23 cellular contexts compared by ENCODE assay signal in the genomic region with DNA sequence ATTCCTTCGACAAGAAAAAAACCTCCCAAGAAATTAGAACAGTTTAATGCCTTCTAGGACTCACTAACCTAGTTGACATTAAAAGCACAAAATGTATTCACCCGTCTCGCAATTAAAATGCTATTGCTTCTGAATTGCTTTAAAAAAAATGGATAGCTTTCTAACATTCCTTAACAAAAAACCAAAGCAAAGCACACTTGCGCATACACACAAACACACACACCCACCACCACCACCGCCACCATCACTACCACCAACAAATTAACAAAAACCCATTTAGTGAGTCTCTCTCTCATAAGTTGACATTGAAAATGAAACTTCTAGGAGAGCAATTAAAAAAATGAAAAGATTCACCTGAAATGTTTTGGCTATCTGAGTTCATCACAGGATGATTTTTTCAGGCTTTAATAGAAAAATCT. TPM values are rescaled to one million over a fixed set of nuclear protein-coding genes. Genes with fewer than 3 reads are reported as not detected.
"Had no signal": no experiment of that assay in that cellular context is flagged by ENCODE, and none has a peak within 500 bp of the region (broad histone marks: within the 10 kb centered on the region; RNA-seq: fewer than 3 reads in every experiment).

No MANE protein-coding gene starts in this region.

- H3K9me3 ChIP-seq: gastrocnemius medialis, heart right ventricle, prostate gland, stomach, thoracic aorta had no signal

- H3K27ac ChIP-seq: gastrocnemius medialis, heart right ventricle, prostate gland, thoracic aorta had no signal

- H3K4me1 ChIP-seq: prostate gland had no signal

- H3K4me3 Mint-ChIP-seq: activated B cell treated with CpG ODN at 0.5 μM for 24 hours; activated CD8-positive, alpha-beta T cell treated with anti-CD3 and anti-CD28 coated beads for 36 hours; activated naive CD8-positive, alpha-beta T cell treated with anti-CD3 and anti-CD28 coated beads for 36 hours; dendritic cell treated with granulocyte-macrophage colony-stimulating factor and Interleukin-4, amounts not matched to agents 40 ng/mL and 50 ng/mL, for 4 days; effector memory CD8-positive, alpha-beta T cell had no signal

- H3K4me3 ChIP-seq: heart right ventricle, prostate gland, stomach, thoracic aorta had no signal

- DNase-seq: activated B cell treated with CpG ODN at 0.5 μM for 24 hours; activated CD4-positive, alpha-beta T cell treated with anti-CD3 and anti-CD28 coated beads for 48 hours; activated CD8-positive, alpha-beta memory T cell treated with anti-CD3 and anti-CD28 coated beads, Interleukin-2, amount 50 U/mL, for 4 hours; activated CD8-positive, alpha-beta T cell treated with anti-CD3 and anti-CD28 coated beads for 36 hours; activated gamma-delta T cell; activated naive CD8-positive, alpha-beta T cell treated with anti-CD3 and anti-CD28 coated beads for 36 hours; activated T-cell treated with anti-CD3 and anti-CD28 coated beads, Interleukin-2, amount 50 U/mL, for 48 hours; anterior cingulate cortex; effector memory CD8-positive, alpha-beta T cell; gastrocnemius medialis; heart right ventricle; mammary epithelial cell; naive thymus-derived CD8-positive, alpha-beta T cell; occipital lobe; stimulated activated CD4-positive, alpha-beta T cell treated with anti-CD3 and anti-CD28 coated beads, Interleukin-12 subunit alpha, Interleukin-12 subunit beta, amount 100 ng/mL, for 4 hours; stimulated activated CD4-positive, alpha-beta T cell treated with anti-CD3 and anti-CD28 coated beads, Interleukin-2, amount 100 ng/mL, for 24 hours; stomach; T-helper 2 cell had no signal

- H3K36me3 ChIP-seq: gastrocnemius medialis, heart right ventricle, prostate gland, stomach, thoracic aorta had no signal

- ATAC-seq: activated CD8-positive, alpha-beta T cell treated with anti-CD3 and anti-CD28 coated beads for 36 hours; effector memory CD8-positive, alpha-beta T cell; gastrocnemius medialis; heart right ventricle; naive thymus-derived CD8-positive, alpha-beta T cell had no signal

- H3K9me3 Mint-ChIP-seq: activated B cell treated with CpG ODN at 0.5 μM for 24 hours; dendritic cell treated with granulocyte-macrophage colony-stimulating factor and Interleukin-4, amounts not matched to agents 40 ng/mL and 50 ng/mL, for 4 days; effector memory CD8-positive, alpha-beta T cell had no signal

- H3K27ac Mint-ChIP-seq: activated B cell treated with CpG ODN at 0.5 μM for 24 hours; activated CD8-positive, alpha-beta T cell treated with anti-CD3 and anti-CD28 coated beads for 36 hours; activated naive CD8-positive, alpha-beta T cell treated with anti-CD3 and anti-CD28 coated beads for 36 hours; dendritic cell treated with granulocyte-macrophage colony-stimulating factor and Interleukin-4, amounts not matched to agents 40 ng/mL and 50 ng/mL, for 4 days; effector memory CD8-positive, alpha-beta T cell had no signal

RNA-seq across cellular contexts. Expression of a gene that starts 3.9 kb away (rescaled TPM):
- total RNA-seq: activated B cell treated with CpG ODN at 0.5 μM for 24 hours; activated CD8-positive, alpha-beta T cell treated with anti-CD3 and anti-CD28 coated beads for 36 hours; activated naive CD8-positive, alpha-beta T cell treated with anti-CD3 and anti-CD28 coated beads for 36 hours; epithelial cell of proximal tubule; gastrocnemius medialis; heart right ventricle; mammary epithelial cell; naive thymus-derived CD8-positive, alpha-beta T cell; occipital lobe; prostate gland; ureter had no signal
- polyA plus RNA-seq: heart right ventricle; mammary epithelial cell; naive thymus-derived CD8-positive, alpha-beta T cell had no signal
